Comparison of ENCODE assay signal across 11 cellular contexts in the genomic region with DNA sequence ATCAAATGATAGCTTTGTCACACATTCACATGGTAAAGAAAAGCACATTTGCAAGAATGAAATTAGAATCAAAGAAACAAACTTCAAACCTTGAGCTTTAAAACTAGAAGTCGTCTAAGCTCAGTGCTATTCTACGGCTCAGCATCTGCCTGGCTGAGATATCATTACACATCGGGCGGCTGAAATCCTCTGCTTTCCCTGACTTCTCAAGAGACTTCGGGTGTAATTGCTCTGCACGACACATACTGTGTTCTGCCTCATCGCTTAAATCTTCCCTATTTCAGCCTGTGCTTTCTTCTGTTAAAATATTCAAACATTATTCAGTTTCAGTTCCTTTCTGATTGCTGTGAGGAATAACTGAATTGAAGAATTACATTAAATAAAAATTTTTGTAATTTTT.
DNase-seq lines count a peak whose midpoint lies in the region; ATAC-seq lines count a peak whose summit lies in the region.
"Had no signal": no experiment of that assay in that cellular context is flagged by ENCODE, and none has a peak within 500 bp of the region (broad histone marks: within the 10 kb centered on the region; RNA-seq: fewer than 3 reads in every experiment).

No MANE protein-coding gene starts in this region.

- DNase-seq in NCI-H82 (lab: John Stamatoyannopoulos, UW) (peak; percentile 68), NCI-H82 treated with DMSO at 0.1 percent for 48 hours (lab: John Stamatoyannopoulos, UW; ENCODE audit: unreplicated experiment) (no peak), amniotic epithelial cell (ENCODE audit: low read depth) (peak; percentile 57), islet precursor cell (peak; percentile 57), aorta (no peak), Kasumi-1 (lab: John Stamatoyannopoulos, UW) (no peak)
- DNase-seq: activated B cell treated with CpG ODN at 0.5 μM for 24 hours; activated T-cell treated with anti-CD3 and anti-CD28 coated beads, Interleukin-2, amount 50 U/mL, for 1 hour; NCI-H446 had no signal

- H3K4me3 ChIP-seq in aorta (ENCODE audit: low read length in 2 of 2) = no peak overlapping the region

- no peaks in the 10 kb centered on the region for H3K27me3 ChIP-seq in aorta (ENCODE audit: control insufficient read depth in 1 of 2, insufficient read depth in 2 of 2, low read length in 1 of 2)

- H3K27ac ChIP-seq in aorta (ENCODE audit: low read depth in 1 of 2, low read length in 2 of 2) = no peak overlapping the region

- no peaks in the 10 kb centered on the region for H3K4me1 ChIP-seq in aorta (ENCODE audit: control insufficient read depth in 1 of 2, insufficient read depth in 2 of 2, low read length in 2 of 2)

- H3K36me3 ChIP-seq in aorta (ENCODE audit: control insufficient read depth in 1 of 2, insufficient read depth in 2 of 2, low read length in 1 of 2) = no peaks in the 10 kb centered on the region

- intact Hi-C loops in aorta (cut with DNase I) = loop anchor here in 1 of 2 donors (2.0 kb wide), 1 partner anchor 324 kb away; no protein-coding TSS in a partner anchor

- H3K9me3 ChIP-seq in aorta (ENCODE audit: control insufficient read depth, low read length) = no peaks in the 10 kb centered on the region

- peak; percentile 66 for ATAC-seq in aorta (ENCODE audit: low FRiP score)
- ATAC-seq in HG02884 (IDR thresholded peaks at IDR 0.05; ENCODE audit: unreplicated experiment) = no peak
- ATAC-seq in GM19035 (IDR thresholded peaks at IDR 0.05; ENCODE audit: unreplicated experiment) = no peak

- WGBS in aorta, 2 donors = 38 to 43% methylated on average over 7 of the region's 7 CpGs

Comparison
In these comparisons a context has a peak if more than half of its experiments do, and no peak if none do; other contexts are left out.
1. DNase-seq: peak in NCI-H82 (single experiment), amniotic epithelial cell (single experiment) and islet precursor cell (single experiment); none in NCI-H82 treated with DMSO at 0.1 percent for 48 hours (single experiment), aorta (0 of 2) and Kasumi-1 (0 of 2).